ENCODE assay signal across 8 cellular contexts in the genomic region with DNA sequence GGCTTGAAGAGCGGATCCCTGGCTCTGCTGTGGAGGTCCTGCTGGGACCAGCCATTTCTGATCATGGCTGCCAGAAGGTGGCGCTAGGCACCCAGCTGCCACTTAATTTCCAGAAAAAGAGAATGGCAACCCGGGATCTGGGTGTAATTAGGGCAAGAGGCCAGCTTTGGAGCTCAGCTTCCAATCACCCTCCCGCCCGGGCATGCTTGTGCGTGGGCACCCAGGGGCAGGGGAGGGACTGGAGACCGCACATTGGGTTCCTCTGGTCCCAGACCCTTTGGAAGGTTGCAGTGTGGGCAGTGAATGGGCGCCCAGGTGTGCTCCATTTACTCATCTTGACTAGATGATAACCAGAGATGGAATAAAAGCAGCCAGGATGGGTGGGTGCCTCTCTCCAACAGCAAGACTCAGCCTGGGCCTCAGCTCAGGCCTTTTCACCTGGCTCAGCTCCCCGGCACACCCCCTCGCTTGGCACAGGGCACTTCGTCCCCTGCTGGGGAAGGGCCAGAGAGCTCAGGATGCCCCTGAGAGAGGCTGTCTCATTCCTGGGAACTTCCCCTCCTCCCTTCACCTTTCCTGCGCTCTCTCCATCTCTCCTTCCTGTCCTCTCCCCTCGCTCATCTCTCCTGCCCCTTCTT. TPM values are rescaled to one million over a fixed set of nuclear protein-coding genes. Genes with fewer than 3 reads are reported as not detected.
DNase-seq lines count a peak whose midpoint lies in the region; ATAC-seq, FAIRE-seq and TF ChIP-seq lines count a peak whose summit lies in the region.

No MANE protein-coding gene starts in this region.

- H3K4me1 ChIP-seq in heart left ventricle: no peaks in the 10 kb centered on the region

- no peak for ATAC-seq in activated naive CD8-positive, alpha-beta T cell treated with anti-CD3 and anti-CD28 coated beads, Interleukin-2, amount 50 U/mL, for 24 hours
- peak in 3 of 4 donors; percentile 51 to 72 (median 56) for ATAC-seq in heart left ventricle
- ATAC-seq in HG03045 (IDR thresholded peaks at IDR 0.05; ENCODE audit: unreplicated experiment): no peak
- no peak for ATAC-seq in GM19467 (IDR thresholded peaks at IDR 0.05; ENCODE audit: unreplicated experiment)

- H3K4me3 Mint-ChIP-seq in activated naive CD8-positive, alpha-beta T cell treated with anti-CD3 and anti-CD28 coated beads, Interleukin-2, amount 50 U/mL, for 24 hours: no peak overlapping the region

- H3K4me1 Mint-ChIP-seq in activated naive CD8-positive, alpha-beta T cell treated with anti-CD3 and anti-CD28 coated beads, Interleukin-2, amount 50 U/mL, for 24 hours: no peaks in the 10 kb centered on the region

- peaks cover 5% of the 10 kb centered on the region for H3K27me3 Mint-ChIP-seq in activated naive CD8-positive, alpha-beta T cell treated with anti-CD3 and anti-CD28 coated beads, Interleukin-2, amount 50 U/mL, for 24 hours

- TF ChIP-seq CTCF in heart left ventricle (IDR thresholded peaks at IDR 0.05): peak; percentile 67 to 89 (median 78)

- intact Hi-C loops in heart left ventricle (cut with DNase I): loop anchor here (1.0 to 10.0 kb wide), 17 partner anchors 70 to 400 kb away; a partner anchor contains a TSS

- H3K36me3 ChIP-seq in heart left ventricle: no peaks in the 10 kb centered on the region

- no peak for TF ChIP-seq POLR2A in heart left ventricle (IDR thresholded peaks at IDR 0.05)

- H3K27ac ChIP-seq in heart left ventricle: no peak overlapping the region

- WGBS in heart left ventricle, 4 donors: 52 to 63% (median 54%) methylated on average over 10 to 13 of the region's 13 CpGs

- peaks cover 0 to 17% (median 4%) of the 10 kb centered on the region in 9 donors for H3K27me3 ChIP-seq in heart left ventricle

- H3K9me3 ChIP-seq in heart left ventricle: no peaks in the 10 kb centered on the region

- no peaks in the 10 kb centered on the region for H3K36me3 Mint-ChIP-seq in activated naive CD8-positive, alpha-beta T cell treated with anti-CD3 and anti-CD28 coated beads, Interleukin-2, amount 50 U/mL, for 24 hours (ENCODE audit: low read depth)

- H3K27ac Mint-ChIP-seq in activated naive CD8-positive, alpha-beta T cell treated with anti-CD3 and anti-CD28 coated beads, Interleukin-2, amount 50 U/mL, for 24 hours: no peak overlapping the region

- H3K9me3 Mint-ChIP-seq in activated naive CD8-positive, alpha-beta T cell treated with anti-CD3 and anti-CD28 coated beads, Interleukin-2, amount 50 U/mL, for 24 hours: no peaks in the 10 kb centered on the region

- no peak for FAIRE-seq in GM18507 (lab: Jason Lieb, UNC)

- DNase-seq in Ammon's horn (ENCODE audit: low spot score): peak; percentile 73
- DNase-seq in GM18507 (ENCODE audit: extremely low spot score, insufficient read length, low read depth): peak; percentile 23
- DNase-seq in NCI-H460 (ENCODE audit: extremely low read depth, low read depth): peak; percentile 53
- DNase-seq in activated naive CD8-positive, alpha-beta T cell treated with anti-CD3 and anti-CD28 coated beads, Interleukin-2, amount 50 U/mL, for 24 hours: peak; percentile 60
- DNase-seq in heart left ventricle: peak in 4 of 5 donors; percentile 32 to 56 (median 49)
- peak; percentile 55 for DNase-seq in putamen (ENCODE audit: low spot score)

- H3K4me3 ChIP-seq in heart left ventricle: no peak overlapping the region

RNA-seq across cellular contexts. Expression of a gene that starts 14.7 kb away (rescaled TPM):
- total RNA-seq in NCI-H460 (2014; rRNA removed; shearing (Covaris generic)): 2.3 and 4.9 TPM in 2 replicates
- polyA plus RNA-seq in NCI-H460 (2014; cell fraction: nucleus; rRNA removed): 4.6 and 8.3 TPM in 2 replicates
- total RNA-seq in heart left ventricle: 1 to 10 TPM in 7 of 9 donors, under 1 TPM in 2; 0.64 to 7.8 (median 4.5) TPM
- polyA plus RNA-seq in heart left ventricle: 1 to 10 TPM; 2.7 to 5.3 TPM

Comparison
In these comparisons a context has a peak if more than half of its experiments do, and no peak if none do; other contexts are left out.
1. DNase-seq: peak in every context shown above with its lines; median percentile 73 in Ammon's horn; 60 in activated naive CD8-positive, alpha-beta T cell treated with anti-CD3 and anti-CD28 coated beads, Interleukin-2, amount 50 U/mL, for 24 hours; 55 in putamen; 53 in NCI-H460; 49 in heart left ventricle; 23 in GM18507.
2. ATAC-seq: peak in heart left ventricle (3 of 4); none in activated naive CD8-positive, alpha-beta T cell treated with anti-CD3 and anti-CD28 coated beads, Interleukin-2, amount 50 U/mL, for 24 hours (single experiment), HG03045 (single experiment) and GM19467 (single experiment).